ENCODE assay signal across 23 cellular contexts in genomic region chr19:16391301-16392055, GRCh38.
"Had no signal": no experiment of that assay in that cellular context is flagged by ENCODE, and none has a peak within 500 bp of the region (broad histone marks: within the 10 kb centered on the region; RNA-seq: fewer than 3 reads in every experiment).

No MANE protein-coding gene starts in this region.

- H3K27ac ChIP-seq: breast epithelium, colonic mucosa, left ventricle myocardium inferior, right atrium auricular region, thoracic aorta, WERI-Rb-1 had no signal

- FAIRE-seq: endometrium, frontal cortex, TTC549, urothelium cell line had no signal

- H3K36me3 ChIP-seq: breast epithelium, colonic mucosa had no signal

- H3K4me3 Mint-ChIP-seq: mesothelial cell of epicardium; naive thymus-derived CD4-positive, alpha-beta T cell; stimulated activated naive CD8-positive, alpha-beta T cell treated with anti-CD3 and anti-CD28 coated beads, Interleukin-15, Interleukin-2, amounts not matched to agents 100 ng/mL and 50 ng/mL, for 24 hours had no signal

- H3K27ac Mint-ChIP-seq: activated naive CD4-positive, alpha-beta T cell treated with anti-CD3 and anti-CD28 coated beads, Interleukin-2, amount 50 U/mL, for 72 hours; mesothelial cell of epicardium; stimulated activated naive CD8-positive, alpha-beta T cell treated with anti-CD3 and anti-CD28 coated beads, Interleukin-15, Interleukin-2, amounts not matched to agents 100 ng/mL and 50 ng/mL, for 24 hours had no signal

- H3K9me3 ChIP-seq: breast epithelium, colonic mucosa, thoracic aorta had no signal

- ATAC-seq: activated CD4-positive, CD25-positive, alpha-beta regulatory T cell treated with anti-CD3 and anti-CD28 coated beads, Interleukin-2, amount 50 U/mL, for 24 hours; activated naive CD4-positive, alpha-beta T cell treated with anti-CD3 and anti-CD28 coated beads, Interleukin-2, amount 50 U/mL, for 72 hours; naive thymus-derived CD4-positive, alpha-beta T cell had no signal

- DNase-seq: activated CD4-positive, alpha-beta T cell treated with anti-CD3 and anti-CD28 coated beads for 48 hours; activated CD4-positive, alpha-beta T cell treated with anti-CD3 and anti-CD28 coated beads, Interleukin-2, amount 50 U/mL, for 48 hours; activated CD8-positive, alpha-beta memory T cell treated with anti-CD3 and anti-CD28 coated beads for 24 hours; activated naive CD4-positive, alpha-beta T cell; activated T-cell treated with anti-CD3 and anti-CD28 coated beads, Interleukin-2, amount 50 U/mL, for 1 hour; colonic mucosa; effector CD8-positive, alpha-beta T cell; left ventricle myocardium inferior; naive thymus-derived CD4-positive, alpha-beta T cell; T-helper 9 cell; trophoblast cell; WERI-Rb-1 had no signal

- H3K27me3 Mint-ChIP-seq: naive thymus-derived CD4-positive, alpha-beta T cell; stimulated activated naive CD8-positive, alpha-beta T cell treated with anti-CD3 and anti-CD28 coated beads, Interleukin-15, Interleukin-2, amounts not matched to agents 100 ng/mL and 50 ng/mL, for 24 hours had no signal

- H3K4me3 ChIP-seq: breast epithelium, colonic mucosa, left ventricle myocardium inferior, right atrium auricular region, thoracic aorta had no signal

- H3K4me1 ChIP-seq: breast epithelium, colonic mucosa, right atrium auricular region had no signal
